ENCODE assay signal across 29 cellular contexts in genomic region chr7:107692501-107692900, GRCh38. TPM values are rescaled to one million over a fixed set of nuclear protein-coding genes. Genes with fewer than 3 reads are reported as not detected.
DNase-seq lines count a peak whose midpoint lies in the region; ATAC-seq, FAIRE-seq and TF ChIP-seq lines count a peak whose summit lies in the region.
"Had no signal": no experiment of that assay in that cellular context is flagged by ENCODE, and none has a peak within 500 bp of the region (broad histone marks: within the 10 kb centered on the region; RNA-seq: fewer than 3 reads in every experiment).

No MANE protein-coding gene starts in this region.

- H3K9me3 Mint-ChIP-seq in HFFc6 (no peaks in the 10 kb centered on the region), astrocyte (ENCODE audit: unreplicated experiment) (no peaks in the 10 kb centered on the region)
- H3K9me3 Mint-ChIP-seq: activated CD4-positive, alpha-beta T cell treated with anti-CD3 and anti-CD28 coated beads, Interleukin-2, amount 10 ng/mL, durations not matched to agents 7 days and 5 days; nephron; WTC11 had no signal

- ATAC-seq in GM18505 (IDR thresholded peaks at IDR 0.05; ENCODE audit: unreplicated experiment), result no peak
- ATAC-seq: A549, HepG2, Panc1, pancreas, WTC11 had no signal

- H3K36me3 ChIP-seq in astrocyte (ENCODE audit: insufficient read depth, low read length), result no peaks in the 10 kb centered on the region
- H3K36me3 ChIP-seq: BLaER1, pancreas, spleen had no signal

- H3K79me2 ChIP-seq in astrocyte (ENCODE audit: insufficient read depth, low read length), result no peaks in the 10 kb centered on the region

- peaks cover 44% of the 10 kb centered on the region for H3K4me1 ChIP-seq in astrocyte (ENCODE audit: insufficient read depth, low read length)
- H3K4me1 ChIP-seq: A549, BLaER1, pancreas had no signal

- H3K4me1 Mint-ChIP-seq in HFFc6 (ENCODE audit: low read depth) (peaks cover 42% of the 10 kb centered on the region), astrocyte (ENCODE audit: low read depth, unreplicated experiment) (peaks cover 26% of the 10 kb centered on the region)
- H3K4me1 Mint-ChIP-seq: activated CD4-positive, alpha-beta T cell treated with anti-CD3 and anti-CD28 coated beads, Interleukin-2, amount 10 ng/mL, durations not matched to agents 7 days and 5 days had no signal

- peak overlapping the region; percentile 37 for H3K4me3 ChIP-seq in astrocyte (ENCODE audit: insufficient read depth, low read depth, low read length)
- H3K4me3 ChIP-seq in fibroblast of mammary gland (ENCODE audit: control insufficient read depth, low read depth, low read length), result no peak overlapping the region
- H3K4me3 ChIP-seq: A549, BLaER1, lung, pancreas, spleen had no signal

- no peaks in the 10 kb centered on the region for H3K36me3 Mint-ChIP-seq in HFFc6 (ENCODE audit: low read depth)
- no peaks in the 10 kb centered on the region for H3K36me3 Mint-ChIP-seq in astrocyte (ENCODE audit: low read depth, unreplicated experiment)
- H3K36me3 Mint-ChIP-seq: WTC11 had no signal

- DNase-seq in AG08396 (ENCODE audit: low spot score) (peak; percentile 28), HFFc6 (peak; percentile 19), astrocyte (ENCODE audit: low read depth) (peak; percentile 58), fibroblast of mammary gland (ENCODE audit: low read depth) (peak; percentile 26), NCI-H2171 (lab: John Stamatoyannopoulos, UW) (no peak), NCI-H1417 treated with DMSO at 0.1 percent for 48 hours (lab: John Stamatoyannopoulos, UW) (no peak), cerebellar nuclear complex (lab: John Stamatoyannopoulos, UW) (no peak)
- DNase-seq: activated CD4-positive, alpha-beta T cell treated with anti-CD3 and anti-CD28 coated beads, Interleukin-2, amount 10 ng/mL, durations not matched to agents 7 days and 5 days; activated naive CD4-positive, alpha-beta T cell treated with Interleukin-2 at 50 U/mL for 16 hours; activated T-cell treated with anti-CD3 and anti-CD28 coated beads, Interleukin-2, amount 50 U/mL, for 48 hours; amygdala; caudate nucleus; COR-L47; NCI-H187 treated with DMSO at 0.1 percent for 48 hours; NCI-H526 treated with DMSO at 0.1 percent for 48 hours; pancreas; retina; SHP77; spleen; trophoblast cell had no signal

- no peaks in the 10 kb centered on the region for H3K9me3 ChIP-seq in astrocyte (ENCODE audit: insufficient read depth, low read depth, low read length)
- H3K9me3 ChIP-seq: A549, BLaER1, pancreas, spleen had no signal

- no peak for FAIRE-seq in astrocyte (lab: Jason Lieb, UNC)
- FAIRE-seq: A549, HepG2, pancreas had no signal

- no peak overlapping the region for H3K4me3 Mint-ChIP-seq in HFFc6
- H3K4me3 Mint-ChIP-seq in astrocyte (ENCODE audit: unreplicated experiment), result no peak overlapping the region
- H3K4me3 Mint-ChIP-seq: activated CD4-positive, alpha-beta T cell treated with anti-CD3 and anti-CD28 coated beads, Interleukin-2, amount 10 ng/mL, durations not matched to agents 7 days and 5 days; nephron; WTC11 had no signal

- no peak for TF ChIP-seq CTCF in HFFc6 (IDR thresholded peaks at IDR 0.05)
- TF ChIP-seq CTCF in astrocyte (IDR thresholded peaks at IDR 0.05; ENCODE audit: insufficient read depth, low read depth, low read length), result no peak
- TF ChIP-seq CTCF in fibroblast of mammary gland (conservative IDR thresholded peaks at IDR 0.05; ENCODE audit: control insufficient read depth, insufficient read depth, low read depth, low read length), result no peak

- TF ChIP-seq POLR2A in GM18505 (IDR thresholded peaks at IDR 0.05; ENCODE audit: borderline replicate concordance, extremely low read depth, insufficient read depth, insufficient read length), result no peak

- no peaks in the 10 kb centered on the region; the same call in 1 of the 2 replicates for H3K27me3 Mint-ChIP-seq in HFFc6 (ENCODE audit: insufficient read depth)
- no peaks in the 10 kb centered on the region for H3K27me3 Mint-ChIP-seq in astrocyte (ENCODE audit: low read depth, unreplicated experiment)

- H3K27ac ChIP-seq in astrocyte (ENCODE audit: low read depth, low read length), result no peak overlapping the region
- H3K27ac ChIP-seq: A549, BLaER1, pancreas, spleen had no signal

- H3K27ac Mint-ChIP-seq in HFFc6 (no peak overlapping the region), astrocyte (ENCODE audit: unreplicated experiment) (no peak overlapping the region)
- H3K27ac Mint-ChIP-seq: activated CD4-positive, alpha-beta T cell treated with anti-CD3 and anti-CD28 coated beads, Interleukin-2, amount 10 ng/mL, durations not matched to agents 7 days and 5 days; WTC11 had no signal

- H4K20me1 ChIP-seq in astrocyte (ENCODE audit: insufficient read depth, low read length), result no peaks in the 10 kb centered on the region
- H4K20me1 ChIP-seq: BLaER1 had no signal

- no peak overlapping the region for H3K9ac ChIP-seq in astrocyte (ENCODE audit: low read length)
- H3K9ac ChIP-seq: BLaER1 had no signal

- peak overlapping the region; percentile 70 for H3K4me2 ChIP-seq in astrocyte (ENCODE audit: low read length)
- H3K4me2 ChIP-seq: A549, BLaER1 had no signal

- no peaks in the 10 kb centered on the region for H3K27me3 ChIP-seq in astrocyte (ENCODE audit: insufficient read depth, low read length)
- H3K27me3 ChIP-seq: BLaER1, pancreas, spleen had no signal

- H2AFZ ChIP-seq in astrocyte (ENCODE audit: low read depth, low read length), result no peak overlapping the region

RNA-seq across cellular contexts. Expression of gene SLC26A4, which starts 31.9 kb away (rescaled TPM):
- total RNA-seq in HFFc6 (2021; fragmentation: NEBNext Ultra II Directional; extraction: Animal tissue kit (Norgen Biotek cat#: 25700)), result under 1 TPM in 5 of 6 experiments, not detected in 1; 0.18 to 0.63 (median 0.21) TPM
- total RNA-seq in astrocyte, result 0.57 and 0.91 TPM in 2 replicates
- total RNA-seq: mononuclear cell had no signal

RNA-seq across cellular contexts. Expression of gene CBLL1, which starts 51.4 kb away (rescaled TPM):
- total RNA-seq in HFFc6 (2021; fragmentation: NEBNext Ultra II Directional; extraction: Animal tissue kit (Norgen Biotek cat#: 25700)), result 10 to 100 TPM; 20.8 to 25.7 (median 23.5) TPM
- total RNA-seq in astrocyte, result 27.3 and 28.3 TPM in 2 replicates

Comparison
In these comparisons a context has a peak if more than half of its experiments do, and no peak if none do; other contexts are left out.
1. DNase-seq: peak in AG08396 (single experiment), HFFc6 (single experiment), astrocyte (single experiment) and fibroblast of mammary gland (single experiment); none in NCI-H2171 (single experiment), NCI-H1417 treated with DMSO at 0.1 percent for 48 hours (single experiment) and cerebellar nuclear complex (0 of 2).